In genomic region chr9:92669890-92670708, GRCh38 we compare ENCODE assay signal across 1 cellular context.
TF ChIP-seq lines count a peak whose summit lies in the region.

Gene IPPK, minus strand, starts transcription at chr9:92670131. Its CDS starts 143 bp downstream, at chr9:92669988.

TF ChIP-seq in K562, 482 proteins besides CTCF, POLR2A, EP300 and RAD21 (continued from another document and continues in another):
- TF ChIP-seq, protein P1, sequence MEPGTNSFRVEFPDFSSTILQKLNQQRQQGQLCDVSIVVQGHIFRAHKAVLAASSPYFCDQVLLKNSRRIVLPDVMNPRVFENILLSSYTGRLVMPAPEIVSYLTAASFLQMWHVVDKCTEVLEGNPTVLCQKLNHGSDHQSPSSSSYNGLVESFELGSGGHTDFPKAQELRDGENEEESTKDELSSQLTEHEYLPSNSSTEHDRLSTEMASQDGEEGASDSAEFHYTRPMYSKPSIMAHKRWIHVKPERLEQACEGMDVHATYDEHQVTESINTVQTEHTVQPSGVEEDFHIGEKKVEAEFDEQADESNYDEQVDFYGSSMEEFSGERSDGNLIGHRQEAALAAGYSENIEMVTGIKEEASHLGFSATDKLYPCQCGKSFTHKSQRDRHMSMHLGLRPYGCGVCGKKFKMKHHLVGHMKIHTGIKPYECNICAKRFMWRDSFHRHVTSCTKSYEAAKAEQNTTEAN (CRISPR knock-in tag; IDR thresholded peaks at IDR 0.05), result no peak
- TF ChIP-seq, protein P2, sequence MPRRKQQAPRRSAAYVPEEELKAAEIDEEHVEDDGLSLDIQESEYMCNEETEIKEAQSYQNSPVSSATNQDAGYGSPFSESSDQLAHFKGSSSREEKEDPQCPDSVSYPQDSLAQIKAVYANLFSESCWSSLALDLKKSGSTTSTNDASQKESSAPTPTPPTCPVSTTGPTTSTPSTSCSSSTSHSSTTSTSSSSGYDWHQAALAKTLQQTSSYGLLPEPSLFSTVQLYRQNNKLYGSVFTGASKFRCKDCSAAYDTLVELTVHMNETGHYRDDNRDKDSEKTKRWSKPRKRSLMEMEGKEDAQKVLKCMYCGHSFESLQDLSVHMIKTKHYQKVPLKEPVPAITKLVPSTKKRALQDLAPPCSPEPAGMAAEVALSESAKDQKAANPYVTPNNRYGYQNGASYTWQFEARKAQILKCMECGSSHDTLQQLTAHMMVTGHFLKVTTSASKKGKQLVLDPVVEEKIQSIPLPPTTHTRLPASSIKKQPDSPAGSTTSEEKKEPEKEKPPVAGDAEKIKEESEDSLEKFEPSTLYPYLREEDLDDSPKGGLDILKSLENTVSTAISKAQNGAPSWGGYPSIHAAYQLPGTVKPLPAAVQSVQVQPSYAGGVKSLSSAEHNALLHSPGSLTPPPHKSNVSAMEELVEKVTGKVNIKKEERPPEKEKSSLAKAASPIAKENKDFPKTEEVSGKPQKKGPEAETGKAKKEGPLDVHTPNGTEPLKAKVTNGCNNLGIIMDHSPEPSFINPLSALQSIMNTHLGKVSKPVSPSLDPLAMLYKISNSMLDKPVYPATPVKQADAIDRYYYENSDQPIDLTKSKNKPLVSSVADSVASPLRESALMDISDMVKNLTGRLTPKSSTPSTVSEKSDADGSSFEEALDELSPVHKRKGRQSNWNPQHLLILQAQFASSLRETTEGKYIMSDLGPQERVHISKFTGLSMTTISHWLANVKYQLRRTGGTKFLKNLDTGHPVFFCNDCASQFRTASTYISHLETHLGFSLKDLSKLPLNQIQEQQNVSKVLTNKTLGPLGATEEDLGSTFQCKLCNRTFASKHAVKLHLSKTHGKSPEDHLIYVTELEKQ (CRISPR knock-in tag; IDR thresholded peaks at IDR 0.05), result no peak
- TF ChIP-seq ETV5 (CRISPR knock-in tag; IDR thresholded peaks at IDR 0.05; ENCODE audit: low read depth) (peak; percentile 98), ZNF830 (CRISPR knock-in tag; IDR thresholded peaks at IDR 0.05) (no peak), ZNF639 (CRISPR knock-in tag; conservative IDR thresholded peaks at IDR 0.05 in 1 of 2, IDR thresholded peaks at IDR 0.05 in 1 of 2) (peak in 1 of 2 experiments; percentile 77; a peak in 2 of 4 replicates), ZKSCAN3 (CRISPR knock-in tag; IDR thresholded peaks at IDR 0.05) (no peak), MTF1 (CRISPR knock-in tag; IDR thresholded peaks at IDR 0.05; ENCODE audit: borderline replicate concordance) (no peak), CBX5 (IDR thresholded peaks at IDR 0.05; ENCODE audit: borderline replicate concordance, low read depth) (peak; percentile 25; the same call in 1 of the 2 replicates), NRF1 (conservative IDR thresholded peaks at IDR 0.05 in 1 of 2, IDR thresholded peaks at IDR 0.05 in 1 of 2) (peak; percentile 62 to 71), CXXC5 (CRISPR knock-in tag; IDR thresholded peaks at IDR 0.05) (peak; percentile 81), NONO (IDR thresholded peaks at IDR 0.05; ENCODE audit: low read depth in 2 of 2, low read length in 1 of 2) (no peak), BDP1 (IDR thresholded peaks at IDR 0.05; ENCODE audit: insufficient read depth, insufficient read length) (no peak), CCNT2 (IDR thresholded peaks at IDR 0.05; ENCODE audit: borderline replicate concordance, extremely low read depth, insufficient read length, low read depth, low read length) (peak; percentile 73), PTBP1 (IDR thresholded peaks at IDR 0.05; ENCODE audit: low read depth, low read length) (no peak), HBP1 (CRISPR knock-in tag; IDR thresholded peaks at IDR 0.05) (0 out of 2 replicates have a peak, but pooled peaks have one; percentile 7), HMG20A (CRISPR knock-in tag; conservative IDR thresholded peaks at IDR 0.05) (no peak), ETS1 (conservative IDR thresholded peaks at IDR 0.05; ENCODE audit: control insufficient read depth, low read depth, low read length) (peak; percentile 92; the same call in 1 of the 2 replicates), TEAD1 (CRISPR knock-in tag; IDR thresholded peaks at IDR 0.05) (peak in 1 of 2 experiments; percentile 14; a peak in 1 of 4 replicates), NEUROD1 (IDR thresholded peaks at IDR 0.05; ENCODE audit: borderline replicate concordance, low read depth, low read length, partially characterized antibody) (no peak), HDAC1 (IDR thresholded peaks at IDR 0.05) (peak in 1 of 2 experiments; percentile 50; a peak in 2 of 4 replicates), CBFA2T2 (conservative IDR thresholded peaks at IDR 0.05) (no peak), NR2C1 (IDR thresholded peaks at IDR 0.05) (peak; percentile 92), NR2C1 (tag; IDR thresholded peaks at IDR 0.05) (peak; percentile 95), SRSF1 (IDR thresholded peaks at IDR 0.05; ENCODE audit: low read depth, low read length) (no peak), TBP (optimal IDR thresholded peaks at IDR 0.05; ENCODE audit: low read depth, low read length) (peak; percentile 81), ZNF133 (CRISPR knock-in tag; IDR thresholded peaks at IDR 0.05) (no peak), TEAD4 (IDR thresholded peaks at IDR 0.05; ENCODE audit: low read length) (0 out of 2 replicates have a peak, but pooled peaks have one; percentile 6), TEAD4 (CRISPR knock-in tag; IDR thresholded peaks at IDR 0.05; ENCODE audit: borderline replicate concordance) (no peak), CHD1 (IDR thresholded peaks at IDR 0.05; ENCODE audit: low read length) (peak; percentile 71), KDM4B (IDR thresholded peaks at IDR 0.05; ENCODE audit: borderline replicate concordance in 2 of 2, low read depth in 1 of 2) (peak in 1 of 2 experiments; percentile 65; a peak in 1 of 4 replicates), MNT (conservative IDR thresholded peaks at IDR 0.05) (peak; percentile 75 to 87), MAFG (tag; conservative IDR thresholded peaks at IDR 0.05) (no peak), ZNF507 (tag; conservative IDR thresholded peaks at IDR 0.05) (no peak)
- TF ChIP-seq, protein P3, sequence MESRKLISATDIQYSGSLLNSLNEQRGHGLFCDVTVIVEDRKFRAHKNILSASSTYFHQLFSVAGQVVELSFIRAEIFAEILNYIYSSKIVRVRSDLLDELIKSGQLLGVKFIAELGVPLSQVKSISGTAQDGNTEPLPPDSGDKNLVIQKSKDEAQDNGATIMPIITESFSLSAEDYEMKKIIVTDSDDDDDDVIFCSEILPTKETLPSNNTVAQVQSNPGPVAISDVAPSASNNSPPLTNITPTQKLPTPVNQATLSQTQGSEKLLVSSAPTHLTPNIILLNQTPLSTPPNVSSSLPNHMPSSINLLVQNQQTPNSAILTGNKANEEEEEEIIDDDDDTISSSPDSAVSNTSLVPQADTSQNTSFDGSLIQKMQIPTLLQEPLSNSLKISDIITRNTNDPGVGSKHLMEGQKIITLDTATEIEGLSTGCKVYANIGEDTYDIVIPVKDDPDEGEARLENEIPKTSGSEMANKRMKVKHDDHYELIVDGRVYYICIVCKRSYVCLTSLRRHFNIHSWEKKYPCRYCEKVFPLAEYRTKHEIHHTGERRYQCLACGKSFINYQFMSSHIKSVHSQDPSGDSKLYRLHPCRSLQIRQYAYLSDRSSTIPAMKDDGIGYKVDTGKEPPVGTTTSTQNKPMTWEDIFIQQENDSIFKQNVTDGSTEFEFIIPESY (CRISPR knock-in tag; IDR thresholded peaks at IDR 0.05), result 0 out of 2 replicates have a peak, but pooled peaks have one; percentile 9
- TF ChIP-seq, protein P4, sequence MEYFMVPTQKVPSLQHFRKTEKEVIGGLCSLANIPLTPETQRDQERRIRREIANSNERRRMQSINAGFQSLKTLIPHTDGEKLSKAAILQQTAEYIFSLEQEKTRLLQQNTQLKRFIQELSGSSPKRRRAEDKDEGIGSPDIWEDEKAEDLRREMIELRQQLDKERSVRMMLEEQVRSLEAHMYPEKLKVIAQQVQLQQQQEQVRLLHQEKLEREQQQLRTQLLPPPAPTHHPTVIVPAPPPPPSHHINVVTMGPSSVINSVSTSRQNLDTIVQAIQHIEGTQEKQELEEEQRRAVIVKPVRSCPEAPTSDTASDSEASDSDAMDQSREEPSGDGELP (CRISPR knock-in tag; IDR thresholded peaks at IDR 0.05; ENCODE audit: borderline replicate concordance), result peak; percentile 90
- TF ChIP-seq, protein P5, sequence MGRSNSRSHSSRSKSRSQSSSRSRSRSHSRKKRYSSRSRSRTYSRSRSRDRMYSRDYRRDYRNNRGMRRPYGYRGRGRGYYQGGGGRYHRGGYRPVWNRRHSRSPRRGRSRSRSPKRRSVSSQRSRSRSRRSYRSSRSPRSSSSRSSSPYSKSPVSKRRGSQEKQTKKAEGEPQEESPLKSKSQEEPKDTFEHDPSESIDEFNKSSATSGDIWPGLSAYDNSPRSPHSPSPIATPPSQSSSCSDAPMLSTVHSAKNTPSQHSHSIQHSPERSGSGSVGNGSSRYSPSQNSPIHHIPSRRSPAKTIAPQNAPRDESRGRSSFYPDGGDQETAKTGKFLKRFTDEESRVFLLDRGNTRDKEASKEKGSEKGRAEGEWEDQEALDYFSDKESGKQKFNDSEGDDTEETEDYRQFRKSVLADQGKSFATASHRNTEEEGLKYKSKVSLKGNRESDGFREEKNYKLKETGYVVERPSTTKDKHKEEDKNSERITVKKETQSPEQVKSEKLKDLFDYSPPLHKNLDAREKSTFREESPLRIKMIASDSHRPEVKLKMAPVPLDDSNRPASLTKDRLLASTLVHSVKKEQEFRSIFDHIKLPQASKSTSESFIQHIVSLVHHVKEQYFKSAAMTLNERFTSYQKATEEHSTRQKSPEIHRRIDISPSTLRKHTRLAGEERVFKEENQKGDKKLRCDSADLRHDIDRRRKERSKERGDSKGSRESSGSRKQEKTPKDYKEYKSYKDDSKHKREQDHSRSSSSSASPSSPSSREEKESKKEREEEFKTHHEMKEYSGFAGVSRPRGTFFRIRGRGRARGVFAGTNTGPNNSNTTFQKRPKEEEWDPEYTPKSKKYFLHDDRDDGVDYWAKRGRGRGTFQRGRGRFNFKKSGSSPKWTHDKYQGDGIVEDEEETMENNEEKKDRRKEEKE (IDR thresholded peaks at IDR 0.05; ENCODE audit: borderline replicate concordance in 1 of 2, control insufficient read depth in 1 of 2, low read depth in 2 of 2, low read length in 1 of 2), result peak in 1 of 2 experiments; percentile 92; a peak in 1 of 4 replicates
- TF ChIP-seq, protein P6, sequence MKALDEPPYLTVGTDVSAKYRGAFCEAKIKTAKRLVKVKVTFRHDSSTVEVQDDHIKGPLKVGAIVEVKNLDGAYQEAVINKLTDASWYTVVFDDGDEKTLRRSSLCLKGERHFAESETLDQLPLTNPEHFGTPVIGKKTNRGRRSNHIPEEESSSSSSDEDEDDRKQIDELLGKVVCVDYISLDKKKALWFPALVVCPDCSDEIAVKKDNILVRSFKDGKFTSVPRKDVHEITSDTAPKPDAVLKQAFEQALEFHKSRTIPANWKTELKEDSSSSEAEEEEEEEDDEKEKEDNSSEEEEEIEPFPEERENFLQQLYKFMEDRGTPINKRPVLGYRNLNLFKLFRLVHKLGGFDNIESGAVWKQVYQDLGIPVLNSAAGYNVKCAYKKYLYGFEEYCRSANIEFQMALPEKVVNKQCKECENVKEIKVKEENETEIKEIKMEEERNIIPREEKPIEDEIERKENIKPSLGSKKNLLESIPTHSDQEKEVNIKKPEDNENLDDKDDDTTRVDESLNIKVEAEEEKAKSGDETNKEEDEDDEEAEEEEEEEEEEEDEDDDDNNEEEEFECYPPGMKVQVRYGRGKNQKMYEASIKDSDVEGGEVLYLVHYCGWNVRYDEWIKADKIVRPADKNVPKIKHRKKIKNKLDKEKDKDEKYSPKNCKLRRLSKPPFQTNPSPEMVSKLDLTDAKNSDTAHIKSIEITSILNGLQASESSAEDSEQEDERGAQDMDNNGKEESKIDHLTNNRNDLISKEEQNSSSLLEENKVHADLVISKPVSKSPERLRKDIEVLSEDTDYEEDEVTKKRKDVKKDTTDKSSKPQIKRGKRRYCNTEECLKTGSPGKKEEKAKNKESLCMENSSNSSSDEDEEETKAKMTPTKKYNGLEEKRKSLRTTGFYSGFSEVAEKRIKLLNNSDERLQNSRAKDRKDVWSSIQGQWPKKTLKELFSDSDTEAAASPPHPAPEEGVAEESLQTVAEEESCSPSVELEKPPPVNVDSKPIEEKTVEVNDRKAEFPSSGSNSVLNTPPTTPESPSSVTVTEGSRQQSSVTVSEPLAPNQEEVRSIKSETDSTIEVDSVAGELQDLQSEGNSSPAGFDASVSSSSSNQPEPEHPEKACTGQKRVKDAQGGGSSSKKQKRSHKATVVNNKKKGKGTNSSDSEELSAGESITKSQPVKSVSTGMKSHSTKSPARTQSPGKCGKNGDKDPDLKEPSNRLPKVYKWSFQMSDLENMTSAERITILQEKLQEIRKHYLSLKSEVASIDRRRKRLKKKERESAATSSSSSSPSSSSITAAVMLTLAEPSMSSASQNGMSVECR (CRISPR knock-in tag; IDR thresholded peaks at IDR 0.05), result peak; percentile 63; the same call in 1 of the 2 replicates
